ENCODE assay signal across 17 cellular contexts in genomic region chr19:28631931-28632330, GRCh38.
DNase-seq lines count a peak whose midpoint lies in the region; ATAC-seq, FAIRE-seq and TF ChIP-seq lines count a peak whose summit lies in the region.
"Had no signal": no experiment of that assay in that cellular context is flagged by ENCODE, and none has a peak within 500 bp of the region (broad histone marks: within the 10 kb centered on the region; RNA-seq: fewer than 3 reads in every experiment).

No MANE protein-coding gene starts in this region.

- no peaks in the 10 kb centered on the region for H3K36me3 Mint-ChIP-seq in activated T-cell treated with anti-CD3 and anti-CD28 coated beads, Interleukin-2, amount 50 U/mL, for 24 hours (ENCODE audit: low read depth)
- H3K36me3 Mint-ChIP-seq: CD4-positive, CD25-positive, alpha-beta regulatory T cell had no signal

- no peak for TF ChIP-seq POLR2A in A549 (IDR thresholded peaks at IDR 0.05; ENCODE audit: low read length)
- TF ChIP-seq POLR2A in H1 (IDR thresholded peaks at IDR 0.05; ENCODE audit: control extremely low read depth in 1 of 2, low read depth in 2 of 2, low read length in 2 of 2) = no peak

- H3K9me3 Mint-ChIP-seq in activated T-cell treated with anti-CD3 and anti-CD28 coated beads, Interleukin-2, amount 50 U/mL, for 24 hours = peaks cover 10% of the 10 kb centered on the region

- no peak for DNase-seq in A549 (ENCODE audit: low read depth in 1 of 2, low spot score in 1 of 2)
- DNase-seq in H1 (ENCODE audit: low read depth in 1 of 2, low spot score in 2 of 2) = no peak
- DNase-seq in NCI-H146 treated with DMSO at 0.1 percent for 48 hours (lab: John Stamatoyannopoulos, UW; ENCODE audit: unreplicated experiment) = no peak
- no peak for DNase-seq in activated T-cell treated with anti-CD3 and anti-CD28 coated beads, Interleukin-2, amount 50 U/mL, for 24 hours
- DNase-seq in foreskin fibroblast = no peak
- DNase-seq: CD4-positive, CD25-positive, alpha-beta regulatory T cell; GM23248; HFFc6; Karpas-422; NCI-H1436; NCI-H2081; NCI-H510A treated with DMSO at 0.1 percent for 48 hours; PC-9 had no signal

- H4K5ac ChIP-seq in H1 (ENCODE audit: insufficient read length, low read depth, low read length) = no peak overlapping the region

- no peaks in the 10 kb centered on the region for H3K27me3 ChIP-seq in OCI-LY3 (ENCODE audit: low read depth, low read length)
- no peaks in the 10 kb centered on the region for H3K27me3 ChIP-seq in H1 (replicated peaks in 1 of 4; ENCODE audit: control insufficient read depth in 3 of 4, extremely low read depth in 1 of 4, insufficient read depth in 3 of 4, low read length in 3 of 4)

- FAIRE-seq in A549 (lab: Jason Lieb, UNC) (peak; percentile 49), H1 (lab: Jason Lieb, UNC) (no peak)

- H3K79me1 ChIP-seq in H1 (ENCODE audit: low read depth, low read length) = no peaks in the 10 kb centered on the region; the same call in 1 of the 2 replicates

- TF ChIP-seq EP300 in A549 (IDR thresholded peaks at IDR 0.05) (no peak), H1 (IDR thresholded peaks at IDR 0.05; ENCODE audit: borderline replicate concordance in 1 of 2, low read depth in 2 of 2, low read length in 2 of 2) (no peak)

- no peak overlapping the region for H3K4me3 Mint-ChIP-seq in activated T-cell treated with anti-CD3 and anti-CD28 coated beads, Interleukin-2, amount 50 U/mL, for 24 hours
- H3K4me3 Mint-ChIP-seq: CD4-positive, CD25-positive, alpha-beta regulatory T cell; HFFc6 had no signal

- 16% methylated on average over 6 of the region's 6 CpGs for WGBS in A549 (ENCODE audit: missing lambda C conversion rate)
- WGBS in H1 (ENCODE audit: extremely low coverage in 1 of 2, insufficient coverage in 1 of 2, insufficient read length in 1 of 2, insufficient replicate concordance in 2 of 2, low coverage in 1 of 2, low lambda C conversion rate in 2 of 2, missing lambda C conversion rate in 1 of 2), 2 experiments = 91% methylated on average over 6 of the region's 6 CpGs; no CpG with 5 or more reads in 1 of the 2 experiments

- no peak overlapping the region for H3K4ac ChIP-seq in H1 (replicated peaks; ENCODE audit: insufficient read length, low read depth, low read length)

- H2BK120ac ChIP-seq in H1 (replicated peaks; ENCODE audit: low read depth, low read length) = no peak overlapping the region

- no peak overlapping the region for H4K91ac ChIP-seq in H1 (replicated peaks; ENCODE audit: insufficient read length, low read length)

- H2BK5ac ChIP-seq in H1 (ENCODE audit: low read depth, low read length) = no peak overlapping the region

- H3K4me2 ChIP-seq in A549 = no peak overlapping the region
- H3K4me2 ChIP-seq in OCI-LY3 (ENCODE audit: low read length) = peak overlapping the region; percentile 32
- H3K4me2 ChIP-seq in H1 (ENCODE audit: insufficient read depth in 1 of 2, low read depth in 2 of 2, low read length in 2 of 2) = no peak overlapping the region
- H3K4me2 ChIP-seq: PC-9 had no signal

- H3K27me3 Mint-ChIP-seq in activated T-cell treated with anti-CD3 and anti-CD28 coated beads, Interleukin-2, amount 50 U/mL, for 24 hours = no peaks in the 10 kb centered on the region
- H3K27me3 Mint-ChIP-seq: CD4-positive, CD25-positive, alpha-beta regulatory T cell had no signal

- no peak overlapping the region for H3K14ac ChIP-seq in H1 (ENCODE audit: insufficient read length)

- ATAC-seq in A549 (no peak), GM18907 (IDR thresholded peaks at IDR 0.05; ENCODE audit: unreplicated experiment) (peak; percentile 17)
- ATAC-seq: Right ventricle myocardium inferior had no signal

- no peak overlapping the region for H3K27ac Mint-ChIP-seq in activated T-cell treated with anti-CD3 and anti-CD28 coated beads, Interleukin-2, amount 50 U/mL, for 24 hours
- H3K27ac Mint-ChIP-seq: HFFc6 had no signal

- H3K56ac ChIP-seq in H1 (replicated peaks; ENCODE audit: insufficient read length, low read depth, low read length) = no peak overlapping the region

- peaks cover 6% of the 10 kb centered on the region for H3K4me1 Mint-ChIP-seq in activated T-cell treated with anti-CD3 and anti-CD28 coated beads, Interleukin-2, amount 50 U/mL, for 24 hours (ENCODE audit: low read depth)

- H4K8ac ChIP-seq in H1 (ENCODE audit: extremely low read depth, insufficient read depth, low read length) = peak overlapping the region; percentile 68; the same call in 1 of the 2 replicates

- H2AK5ac ChIP-seq in H1 (ENCODE audit: low read depth, low read length) = no peak overlapping the region

- no peaks in the 10 kb centered on the region for H3K23me2 ChIP-seq in H1 (ENCODE audit: low read depth, low read length)

- H2BK15ac ChIP-seq in H1 (ENCODE audit: low read length) = no peak overlapping the region

- POLR2A ChIA-PET in A549 (lab: Yijun Ruan, JAX) (no interaction called here), H1 (lab: Charles Lee; ENCODE audit: partially characterized antibody) (interaction anchor here (1.1 kb wide), 1 partner anchor 9 kb away, joined by 4 read pairs; no protein-coding TSS in a partner anchor)

- TF ChIP-seq CTCF in A549 (IDR thresholded peaks at IDR 0.05) = no peak
- no peak for TF ChIP-seq CTCF in OCI-LY3 (IDR thresholded peaks at IDR 0.05; ENCODE audit: low read depth, low read length)
- no peak for TF ChIP-seq CTCF in H1 (IDR thresholded peaks at IDR 0.05; ENCODE audit: control extremely low read depth in 1 of 3, insufficient read depth in 1 of 3, low read depth in 1 of 3, low read length in 3 of 3)
- no peak for TF ChIP-seq CTCF in foreskin fibroblast (IDR thresholded peaks at IDR 0.05; ENCODE audit: low read depth, low read length)

- H3K9ac ChIP-seq in OCI-LY3 (ENCODE audit: low read length) (peak overlapping the region; percentile 43; the same call in 1 of the 2 replicates), H1 (replicated peaks in 1 of 4; ENCODE audit: extremely low read depth in 1 of 4, low read depth in 3 of 4, low read length in 3 of 4) (no peak overlapping the region)
- H3K9ac ChIP-seq: GM23248 had no signal

- TF ChIP-seq RAD21 in A549 (conservative IDR thresholded peaks at IDR 0.05 in 1 of 2, IDR thresholded peaks at IDR 0.05 in 1 of 2) = no peak
- TF ChIP-seq RAD21 in H1 (IDR thresholded peaks at IDR 0.05 in 1 of 2, conservative IDR thresholded peaks at IDR 0.05 in 1 of 2; ENCODE audit: low read depth in 2 of 2, low read length in 2 of 2) = no peak

- peaks cover 6% of the 10 kb centered on the region for H3K36me3 ChIP-seq in OCI-LY3 (replicated peaks; ENCODE audit: low read depth, low read length)
- no peaks in the 10 kb centered on the region; a peak in 1 of 8 replicates for H3K36me3 ChIP-seq in H1 (ENCODE audit: control insufficient read depth in 2 of 4, insufficient read depth in 4 of 4, low read length in 3 of 4)

- no peak overlapping the region for H2BK12ac ChIP-seq in H1 (ENCODE audit: low read depth, low read length)

- no peak overlapping the region for H3K18ac ChIP-seq in H1 (ENCODE audit: extremely low read depth, low read length)

- H2AFZ ChIP-seq in OCI-LY3 (ENCODE audit: low read depth, low read length) (peak overlapping the region; percentile 69; the same call in 1 of the 2 replicates), H1 (ENCODE audit: low read length) (no peak overlapping the region)
- H2AFZ ChIP-seq: GM23248, PC-9 had no signal

- CTCF ChIA-PET in A549 (lab: Yijun Ruan, JAX) = interaction anchor here (4.4 kb wide), 1 partner anchor 11 kb away, joined by 25 read pairs; no protein-coding TSS in a partner anchor
- CTCF ChIA-PET in H1 (lab: Charles Lee; ENCODE audit: partially characterized antibody) = interaction anchor here (1.0 to 3.4 kb wide), 5 partner anchors 10 to 247 kb away, joined by 3 to 20 read pairs (median 3); no protein-coding TSS in a partner anchor

- H2BK20ac ChIP-seq in H1 (ENCODE audit: low read length) = no peak overlapping the region

- H3K79me2 ChIP-seq in OCI-LY3 (ENCODE audit: low read length) (no peaks in the 10 kb centered on the region), H1 (ENCODE audit: control insufficient read depth in 1 of 2, insufficient read depth in 2 of 2, low read length in 2 of 2) (no peaks in the 10 kb centered on the region)

- H3K9me3 ChIP-seq in A549 (peaks cover 27% of the 10 kb centered on the region; the same call in 2 of the 3 replicates), OCI-LY3 (ENCODE audit: insufficient read depth, low read length) (peaks cover 7% of the 10 kb centered on the region; the same call in 1 of the 2 replicates), H1 (ENCODE audit: insufficient read depth in 2 of 2, low read depth in 1 of 2, low read length in 1 of 2) (no peaks in the 10 kb centered on the region)

- H3K27ac ChIP-seq in A549 (no peak overlapping the region), OCI-LY3 (ENCODE audit: low read length) (peak overlapping the region; percentile 73), H1 (ENCODE audit: low read depth, low read length) (no peak overlapping the region)
- H3K27ac ChIP-seq: GM23248, PC-9, SK-N-MC had no signal

- no peak overlapping the region for H3K4me3 ChIP-seq in A549
- H3K4me3 ChIP-seq in OCI-LY3 (ENCODE audit: low read length) = peak overlapping the region; percentile 13; the same call in 1 of the 2 replicates
- H3K4me3 ChIP-seq in H1 (ENCODE audit: extremely low read depth in 1 of 4, insufficient read depth in 2 of 4, low read depth in 3 of 4, low read length in 4 of 4) = no peak overlapping the region
- H3K4me3 ChIP-seq in foreskin fibroblast (ENCODE audit: low read depth in 1 of 2, low read length in 2 of 2) = no peak overlapping the region
- H3K4me3 ChIP-seq: GM23248, PC-9, SK-N-MC had no signal

- H3K4me1 ChIP-seq in A549 = no peaks in the 10 kb centered on the region
- peaks cover 36% of the 10 kb centered on the region for H3K4me1 ChIP-seq in OCI-LY3 (ENCODE audit: low read length)
- H3K4me1 ChIP-seq in H1 (replicated peaks in 1 of 4; ENCODE audit: control insufficient read depth in 3 of 4, insufficient read depth in 4 of 4, low read length in 3 of 4) = peaks cover 0 to 3% (median 2%) of the 10 kb centered on the region in 4 experiments; a peak in 6 of 7 replicates

- H4K20me1 ChIP-seq in OCI-LY3 (ENCODE audit: insufficient read depth, low read length) (no peaks in the 10 kb centered on the region), H1 (replicated peaks in 1 of 2; ENCODE audit: control insufficient read depth in 1 of 2, insufficient read depth in 2 of 2, low read length in 2 of 2) (peaks cover 0 to 2% of the 10 kb centered on the region in 2 experiments)

- no peak overlapping the region for H3K23ac ChIP-seq in H1 (ENCODE audit: insufficient read length)

TF ChIP-seq in A549, 52 proteins besides CTCF, POLR2A, EP300 and RAD21:
- no peak for TF ChIP-seq MAFK (IDR thresholded peaks at IDR 0.05; ENCODE audit: partially characterized antibody)
- no peak for TF ChIP-seq HOXB5 (CRISPR knock-in tag; IDR thresholded peaks at IDR 0.05)
- TF ChIP-seq RCOR1 (IDR thresholded peaks at IDR 0.05; ENCODE audit: low read depth, low read length) = no peak
- no peak for TF ChIP-seq NPAS2 (CRISPR knock-in tag; IDR thresholded peaks at IDR 0.05; ENCODE audit: borderline replicate concordance)
TF ChIP-seq in A549: peak in this region for 0.

TF ChIP-seq in H1, 55 proteins besides CTCF, POLR2A, EP300 and RAD21 (continues in another document):
- TF ChIP-seq YY1 (IDR thresholded peaks at IDR 0.05; ENCODE audit: low read depth, low read length) (no peak), RFX5 (IDR thresholded peaks at IDR 0.05; ENCODE audit: borderline replicate concordance, low read depth, low read length) (no peak), NRF1 (IDR thresholded peaks at IDR 0.05; ENCODE audit: low read depth, low read length) (no peak), TEAD4 (IDR thresholded peaks at IDR 0.05; ENCODE audit: low read depth, low read length) (no peak)
